1 cellular context compared by ENCODE assay signal in the genomic region with DNA sequence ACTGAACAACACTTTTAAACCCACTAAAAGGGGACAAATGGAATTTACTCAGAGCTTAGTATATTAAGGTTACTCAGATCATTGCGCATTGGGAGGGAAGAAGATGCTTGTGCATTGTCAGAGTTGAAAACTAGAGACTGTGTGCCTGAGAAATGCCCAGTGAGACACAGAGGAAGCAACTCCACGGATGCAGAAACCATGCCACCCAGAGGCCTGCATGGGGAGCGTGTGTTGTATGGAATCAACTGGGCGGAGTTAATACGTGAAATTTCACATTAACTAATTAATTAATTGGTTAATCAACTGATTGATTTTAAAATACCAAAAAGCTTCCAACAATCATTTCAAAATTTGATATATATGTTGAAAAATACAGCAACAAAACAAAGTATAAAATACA.
TF ChIP-seq lines count a peak whose summit lies in the region.

No MANE protein-coding gene starts in this region.

TF ChIP-seq in GM23338, 12 proteins besides CTCF, POLR2A, EP300 and RAD21 (continued from another document):
- TF ChIP-seq, protein P1, sequence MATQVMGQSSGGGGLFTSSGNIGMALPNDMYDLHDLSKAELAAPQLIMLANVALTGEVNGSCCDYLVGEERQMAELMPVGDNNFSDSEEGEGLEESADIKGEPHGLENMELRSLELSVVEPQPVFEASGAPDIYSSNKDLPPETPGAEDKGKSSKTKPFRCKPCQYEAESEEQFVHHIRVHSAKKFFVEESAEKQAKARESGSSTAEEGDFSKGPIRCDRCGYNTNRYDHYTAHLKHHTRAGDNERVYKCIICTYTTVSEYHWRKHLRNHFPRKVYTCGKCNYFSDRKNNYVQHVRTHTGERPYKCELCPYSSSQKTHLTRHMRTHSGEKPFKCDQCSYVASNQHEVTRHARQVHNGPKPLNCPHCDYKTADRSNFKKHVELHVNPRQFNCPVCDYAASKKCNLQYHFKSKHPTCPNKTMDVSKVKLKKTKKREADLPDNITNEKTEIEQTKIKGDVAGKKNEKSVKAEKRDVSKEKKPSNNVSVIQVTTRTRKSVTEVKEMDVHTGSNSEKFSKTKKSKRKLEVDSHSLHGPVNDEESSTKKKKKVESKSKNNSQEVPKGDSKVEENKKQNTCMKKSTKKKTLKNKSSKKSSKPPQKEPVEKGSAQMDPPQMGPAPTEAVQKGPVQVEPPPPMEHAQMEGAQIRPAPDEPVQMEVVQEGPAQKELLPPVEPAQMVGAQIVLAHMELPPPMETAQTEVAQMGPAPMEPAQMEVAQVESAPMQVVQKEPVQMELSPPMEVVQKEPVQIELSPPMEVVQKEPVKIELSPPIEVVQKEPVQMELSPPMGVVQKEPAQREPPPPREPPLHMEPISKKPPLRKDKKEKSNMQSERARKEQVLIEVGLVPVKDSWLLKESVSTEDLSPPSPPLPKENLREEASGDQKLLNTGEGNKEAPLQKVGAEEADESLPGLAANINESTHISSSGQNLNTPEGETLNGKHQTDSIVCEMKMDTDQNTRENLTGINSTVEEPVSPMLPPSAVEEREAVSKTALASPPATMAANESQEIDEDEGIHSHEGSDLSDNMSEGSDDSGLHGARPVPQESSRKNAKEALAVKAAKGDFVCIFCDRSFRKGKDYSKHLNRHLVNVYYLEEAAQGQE (IDR thresholded peaks at IDR 0.05; ENCODE audit: unreplicated experiment), result no peak
- no peak for TF ChIP-seq EZH2 (IDR thresholded peaks at IDR 0.05; ENCODE audit: low read depth, unreplicated experiment)
- TF ChIP-seq ZNF114 (CRISPR knock-in tag; IDR thresholded peaks at IDR 0.05), result no peak
- TF ChIP-seq JUNB (IDR thresholded peaks at IDR 0.05; ENCODE audit: unreplicated experiment), result no peak
- no peak for TF ChIP-seq CREB1 (CRISPR knock-in tag; IDR thresholded peaks at IDR 0.05; ENCODE audit: low read depth)
- no peak for TF ChIP-seq EZH2phosphoT487 (IDR thresholded peaks at IDR 0.05; ENCODE audit: unreplicated experiment)
